Comparison of ENCODE assay signal across 23 cellular contexts in genomic region chr7:96136600-96137239, GRCh38.
DNase-seq lines count a peak whose midpoint lies in the region; ATAC-seq and TF ChIP-seq lines count a peak whose summit lies in the region.
"Had no signal": no experiment of that assay in that cellular context is flagged by ENCODE, and none has a peak within 500 bp of the region (broad histone marks: within the 10 kb centered on the region; RNA-seq: fewer than 3 reads in every experiment).

No MANE protein-coding gene starts in this region.

- no peak overlapping the region for H2BK20ac ChIP-seq in H9 (ENCODE audit: low read depth, low read length, poor library complexity, severe bottlenecking)

- peaks cover 10 to 35% (median 35%) of the 10 kb centered on the region in 3 experiments for H3K36me3 Mint-ChIP-seq in H9 (ENCODE audit: insufficient read depth in 1 of 3, low read depth in 3 of 3)
- peaks cover 9% of the 10 kb centered on the region for H3K36me3 Mint-ChIP-seq in activated CD8-positive, alpha-beta T cell treated with anti-CD3 and anti-CD28 coated beads for 36 hours (ENCODE audit: low read depth)

- CTCF ChIA-PET in activated CD8-positive, alpha-beta T cell treated with anti-CD3 and anti-CD28 coated beads for 36 hours (lab: Charles Lee) = no interaction called here

- no peak overlapping the region for H3K4ac ChIP-seq in H9 (ENCODE audit: low read depth, low read length)

- H2AK5ac ChIP-seq in H9 (ENCODE audit: insufficient read length, low read length) = no peak overlapping the region

- no peak overlapping the region for H3K4me3 Mint-ChIP-seq in H9
- H3K4me3 Mint-ChIP-seq in activated CD8-positive, alpha-beta T cell treated with anti-CD3 and anti-CD28 coated beads for 36 hours = no peak overlapping the region
- H3K4me3 Mint-ChIP-seq: activated CD4-positive, alpha-beta T cell treated with anti-CD3 and anti-CD28 coated beads, Interleukin-2, amount 10 ng/mL, durations not matched to agents 24 days and 14 days; activated T-cell treated with anti-CD3 and anti-CD28 coated beads, Interleukin-2, amount 50 U/mL, for 72 hours had no signal

- no peak overlapping the region for H4K91ac ChIP-seq in H9 (ENCODE audit: insufficient read length, low read depth, low read length)

- H3K79me1 ChIP-seq in H9 (ENCODE audit: insufficient read depth, low read depth, low read length, poor library complexity, severe bottlenecking) = no peaks in the 10 kb centered on the region

- no peak overlapping the region for H3T11ph ChIP-seq in H9 (ENCODE audit: low read length)

- H4K5ac ChIP-seq in H9 (ENCODE audit: insufficient read length, low read depth, low read length) = no peak overlapping the region

- no peaks in the 10 kb centered on the region for H3K79me2 ChIP-seq in H9 (ENCODE audit: insufficient read depth, low read length)

- H3K9me3 Mint-ChIP-seq in H9 = peaks cover 0 to 4% of the 10 kb centered on the region in 2 experiments; a peak in 1 of 5 replicates
- H3K9me3 Mint-ChIP-seq in activated CD8-positive, alpha-beta T cell treated with anti-CD3 and anti-CD28 coated beads for 36 hours = no peaks in the 10 kb centered on the region
- H3K9me3 Mint-ChIP-seq: activated CD4-positive, alpha-beta T cell treated with anti-CD3 and anti-CD28 coated beads, Interleukin-2, amount 10 ng/mL, durations not matched to agents 24 days and 14 days; activated T-cell treated with anti-CD3 and anti-CD28 coated beads, Interleukin-2, amount 50 U/mL, for 72 hours had no signal

- H4K20me1 ChIP-seq in H9 (ENCODE audit: control insufficient read depth, insufficient read depth, insufficient read length) = no peaks in the 10 kb centered on the region
- H4K20me1 ChIP-seq: BLaER1 had no signal

- peaks cover 29 to 32% of the 10 kb centered on the region in 2 experiments for H3K4me1 Mint-ChIP-seq in H9
- H3K4me1 Mint-ChIP-seq in activated CD8-positive, alpha-beta T cell treated with anti-CD3 and anti-CD28 coated beads for 36 hours (ENCODE audit: low read depth) = no peaks in the 10 kb centered on the region
- H3K4me1 Mint-ChIP-seq: activated CD4-positive, alpha-beta T cell treated with anti-CD3 and anti-CD28 coated beads, Interleukin-2, amount 10 ng/mL, durations not matched to agents 24 days and 14 days had no signal

- no peak overlapping the region for H3K4me2 ChIP-seq in H9 (ENCODE audit: insufficient read depth, insufficient read length, low read length)
- H3K4me2 ChIP-seq: BLaER1 had no signal

- H4K8ac ChIP-seq in H9 (replicated peaks; ENCODE audit: insufficient read length, low read depth, low read length) = no peak overlapping the region

- H3K23ac ChIP-seq in H9 (ENCODE audit: insufficient read length, low read depth, low read length) = no peak overlapping the region

- peak; percentile 35 for ATAC-seq in foreskin keratinocyte
- ATAC-seq in GM18867 (IDR thresholded peaks at IDR 0.05; ENCODE audit: unreplicated experiment) = no peak
- ATAC-seq in activated CD8-positive, alpha-beta T cell treated with anti-CD3 and anti-CD28 coated beads for 36 hours = no peak
- ATAC-seq: activated T-cell treated with anti-CD3 and anti-CD28 coated beads, Interleukin-2, amount 50 U/mL, for 72 hours; GM12878; left lung; sciatic nerve had no signal

- DNase-seq in ELF-1 (ENCODE audit: low read depth, low spot score) = peak; percentile 68
- peak; percentile 92 for DNase-seq in NCI-H146 (lab: John Stamatoyannopoulos, UW)
- DNase-seq in NCI-H69 (lab: John Stamatoyannopoulos, UW) = peak; percentile 99
- DNase-seq in foreskin keratinocyte = peak in 1 of 2 donors; percentile 26
- DNase-seq in HK-2 (ENCODE audit: unreplicated experiment) = no peak
- no peak for DNase-seq in H9
- no peak for DNase-seq in activated CD8-positive, alpha-beta T cell treated with anti-CD3 and anti-CD28 coated beads for 36 hours
- DNase-seq: activated CD4-positive, alpha-beta T cell treated with anti-CD3 and anti-CD28 coated beads, Interleukin-2, amount 10 ng/mL, durations not matched to agents 24 days and 14 days; activated naive CD4-positive, alpha-beta T cell; activated T-cell treated with anti-CD3 and anti-CD28 coated beads, Interleukin-2, amount 50 U/mL, for 72 hours; dermis blood vessel endothelial cell; GOT3; left lung; mesendoderm; Right ventricle myocardium superior; stimulated activated CD4-positive, alpha-beta T cell treated with anti-CD3 and anti-CD28 coated beads, Interleukin-12 subunit alpha, Interleukin-12 subunit beta, amount 100 ng/mL, for 4 hours; stimulated activated CD4-positive, alpha-beta T cell treated with anti-CD3 and anti-CD28 coated beads, Interleukin-4, amount 100 ng/mL, for 1 hour; substantia nigra had no signal

- H2BK15ac ChIP-seq in H9 (ENCODE audit: low read depth, low read length) = no peak overlapping the region

- intact Hi-C loops in activated CD8-positive, alpha-beta T cell treated with anti-CD3 and anti-CD28 coated beads for 36 hours (cut with micrococcal nuclease) = no loop called here

- no peaks in the 10 kb centered on the region for H3K23me2 ChIP-seq in H9 (ENCODE audit: insufficient read length, low read depth, low read length, poor library complexity, severe bottlenecking)

- no peaks in the 10 kb centered on the region for H3K27me3 ChIP-seq in foreskin keratinocyte
- H3K27me3 ChIP-seq in H9 (ENCODE audit: insufficient read depth, low read length) = peaks cover 7% of the 10 kb centered on the region; the same call in 1 of the 2 replicates
- H3K27me3 ChIP-seq: BLaER1, left lung had no signal

- POLR2A ChIA-PET in activated CD8-positive, alpha-beta T cell treated with anti-CD3 and anti-CD28 coated beads for 36 hours (lab: Charles Lee) = no interaction called here

- no peaks in the 10 kb centered on the region for H3K9me3 ChIP-seq in H9 (ENCODE audit: control insufficient read depth, low read depth, low read length)
- H3K9me3 ChIP-seq: BLaER1, left lung, prostate gland had no signal

- H3K18ac ChIP-seq in H9 (ENCODE audit: insufficient read length, low read depth, low read length) = no peak overlapping the region

- H2BK12ac ChIP-seq in H9 (ENCODE audit: insufficient read length, low read depth, low read length) = no peak overlapping the region

- WGBS in H9 (ENCODE audit: extremely low coverage, insufficient read length, low lambda C conversion rate) = no CpG with 5 or more reads among the region's 5 CpGs

- H2BK120ac ChIP-seq in H9 (ENCODE audit: low read depth, low read length, poor library complexity, severe bottlenecking) = no peak overlapping the region

- TF ChIP-seq CTCF in foreskin keratinocyte (conservative IDR thresholded peaks at IDR 0.05) = no peak
- no peak for TF ChIP-seq CTCF in H9 (conservative IDR thresholded peaks at IDR 0.05)
- no peak for TF ChIP-seq CTCF in activated CD8-positive, alpha-beta T cell treated with anti-CD3 and anti-CD28 coated beads for 36 hours (IDR thresholded peaks at IDR 0.05)

- H3K4me1 ChIP-seq in foreskin keratinocyte (peaks cover 9% of the 10 kb centered on the region), H9 (ENCODE audit: insufficient read depth, low read length) (no peaks in the 10 kb centered on the region)
- H3K4me1 ChIP-seq: BLaER1, left lung, prostate gland had no signal

- no peak overlapping the region for H3K27ac ChIP-seq in foreskin keratinocyte
- H3K27ac ChIP-seq in H9 (ENCODE audit: insufficient read length, low read depth, low read length) = no peak overlapping the region
- H3K27ac ChIP-seq: BLaER1, left lung, prostate gland had no signal

- no peak overlapping the region for H3K14ac ChIP-seq in H9 (ENCODE audit: insufficient read depth, low read length)

- no peak overlapping the region for H2AFZ ChIP-seq in H9 (ENCODE audit: low read length)

- H2BK5ac ChIP-seq in H9 (ENCODE audit: insufficient read length, low read length) = no peak overlapping the region

- H3K9ac ChIP-seq in H9 (ENCODE audit: extremely low read depth, insufficient read length, low read length) = no peak overlapping the region
- H3K9ac ChIP-seq: BLaER1 had no signal

- no peak overlapping the region for H3K56ac ChIP-seq in H9 (ENCODE audit: insufficient read length, low read depth, low read length)

- H3K27me3 Mint-ChIP-seq in H9 (ENCODE audit: low read depth) = peaks cover 56% of the 10 kb centered on the region
- H3K27me3 Mint-ChIP-seq in activated CD8-positive, alpha-beta T cell treated with anti-CD3 and anti-CD28 coated beads for 36 hours = no peaks in the 10 kb centered on the region
- H3K27me3 Mint-ChIP-seq: activated CD4-positive, alpha-beta T cell treated with anti-CD3 and anti-CD28 coated beads, Interleukin-2, amount 10 ng/mL, durations not matched to agents 24 days and 14 days had no signal

- peak overlapping the region in 1 of 3 experiments; percentile 46; a peak in 1 of 7 replicates for H3K27ac Mint-ChIP-seq in H9
- no peak overlapping the region for H3K27ac Mint-ChIP-seq in activated CD8-positive, alpha-beta T cell treated with anti-CD3 and anti-CD28 coated beads for 36 hours
- H3K27ac Mint-ChIP-seq: activated CD4-positive, alpha-beta T cell treated with anti-CD3 and anti-CD28 coated beads, Interleukin-2, amount 10 ng/mL, durations not matched to agents 24 days and 14 days; activated T-cell treated with anti-CD3 and anti-CD28 coated beads, Interleukin-2, amount 50 U/mL, for 72 hours had no signal

Comparison
In these comparisons a context has a peak if more than half of its experiments do, and no peak if none do; other contexts are left out.
1. DNase-seq: peak in ELF-1 (single experiment), NCI-H146 (single experiment) and NCI-H69 (single experiment); none in HK-2 (single experiment), H9 (single experiment) and activated CD8-positive, alpha-beta T cell treated with anti-CD3 and anti-CD28 coated beads for 36 hours (single experiment).